Comparison of ENCODE assay signal across 15 cellular contexts in genomic region chr3:52393959-52394670, GRCh38. TPM values are rescaled to one million over a fixed set of nuclear protein-coding genes. Genes with fewer than 3 reads are reported as not detected.
"Had no signal": no experiment of that assay in that cellular context is flagged by ENCODE, and none has a peak within 500 bp of the region (broad histone marks: within the 10 kb centered on the region; RNA-seq: fewer than 3 reads in every experiment).

No MANE protein-coding gene starts in this region.

- H3K4me1 ChIP-seq: colonic mucosa, heart left ventricle had no signal

- ATAC-seq: activated CD8-positive, alpha-beta memory T cell treated with anti-CD3 and anti-CD28 coated beads, Interleukin-2, amount 10 ng/mL, durations not matched to agents 7 days and 5 days; heart left ventricle; sciatic nerve had no signal

- H3K9me3 Mint-ChIP-seq: activated naive CD8-positive, alpha-beta T cell treated with anti-CD3 and anti-CD28 coated beads, Interleukin-2, amount 10 ng/mL, durations not matched to agents 7 days and 5 days had no signal

- H3K4me3 ChIP-seq: cardiac muscle cell, colonic mucosa, heart left ventricle had no signal

- H3K36me3 ChIP-seq: cardiac muscle cell, colonic mucosa had no signal

- H3K4me1 Mint-ChIP-seq: activated CD8-positive, alpha-beta memory T cell treated with anti-CD3 and anti-CD28 coated beads, Interleukin-2, amount 10 ng/mL, durations not matched to agents 7 days and 5 days; activated naive CD8-positive, alpha-beta T cell treated with anti-CD3 and anti-CD28 coated beads, Interleukin-2, amount 10 ng/mL, durations not matched to agents 7 days and 5 days had no signal

- H3K27ac ChIP-seq: cardiac muscle cell, colonic mucosa, heart left ventricle, neutrophil had no signal

- H3K4me3 Mint-ChIP-seq: activated CD8-positive, alpha-beta memory T cell treated with anti-CD3 and anti-CD28 coated beads, Interleukin-2, amount 10 ng/mL, durations not matched to agents 7 days and 5 days; activated naive CD8-positive, alpha-beta T cell treated with anti-CD3 and anti-CD28 coated beads, Interleukin-2, amount 10 ng/mL, durations not matched to agents 7 days and 5 days had no signal

- H3K27me3 ChIP-seq: cardiac muscle cell, colonic mucosa, heart left ventricle, neutrophil had no signal

- H3K9me3 ChIP-seq: colonic mucosa, heart left ventricle, neutrophil had no signal

- DNase-seq: activated CD4-positive, alpha-beta T cell treated with anti-CD3 and anti-CD28 coated beads, Interleukin-2, amount 50 U/mL, for 48 hours; activated CD4-positive, CD25-positive, alpha-beta regulatory T cell treated with anti-CD3 and anti-CD28 coated beads, Interleukin-2, amount 50 U/mL, for 72 hours; activated CD8-positive, alpha-beta memory T cell treated with anti-CD3 and anti-CD28 coated beads, Interleukin-2, amount 10 ng/mL, durations not matched to agents 7 days and 5 days; activated naive CD8-positive, alpha-beta T cell treated with anti-CD3 and anti-CD28 coated beads, Interleukin-2, amount 10 ng/mL, durations not matched to agents 7 days and 5 days; colonic mucosa; islet precursor cell; SIG-M5; stimulated activated CD4-positive, alpha-beta T cell treated with anti-CD3 and anti-CD28 coated beads, Interleukin-2, amount 100 ng/mL, for 24 hours; stimulated activated naive CD4-positive, alpha-beta T cell; trophoblast cell had no signal

- H3K36me3 Mint-ChIP-seq: activated CD8-positive, alpha-beta memory T cell treated with anti-CD3 and anti-CD28 coated beads, Interleukin-2, amount 10 ng/mL, durations not matched to agents 7 days and 5 days had no signal

- H3K27ac Mint-ChIP-seq: activated CD8-positive, alpha-beta memory T cell treated with anti-CD3 and anti-CD28 coated beads, Interleukin-2, amount 10 ng/mL, durations not matched to agents 7 days and 5 days; activated naive CD8-positive, alpha-beta T cell treated with anti-CD3 and anti-CD28 coated beads, Interleukin-2, amount 10 ng/mL, durations not matched to agents 7 days and 5 days had no signal

- H3K27me3 Mint-ChIP-seq: activated CD8-positive, alpha-beta memory T cell treated with anti-CD3 and anti-CD28 coated beads, Interleukin-2, amount 10 ng/mL, durations not matched to agents 7 days and 5 days; activated naive CD8-positive, alpha-beta T cell treated with anti-CD3 and anti-CD28 coated beads, Interleukin-2, amount 10 ng/mL, durations not matched to agents 7 days and 5 days had no signal

RNA-seq across cellular contexts. Expression of gene TNNC1, which starts 59.7 kb away (rescaled TPM):
- total RNA-seq: mesenteric fat pad had no signal
